ENCODE assay signal across 9 cellular contexts in genomic region chr1:110606784-110607662, GRCh38. TPM values are rescaled to one million over a fixed set of nuclear protein-coding genes. Genes with fewer than 3 reads are reported as not detected.
DNase-seq lines count a peak whose midpoint lies in the region; ATAC-seq lines count a peak whose summit lies in the region.
"Had no signal": no experiment of that assay in that cellular context is flagged by ENCODE, and none has a peak within 500 bp of the region (broad histone marks: within the 10 kb centered on the region; RNA-seq: fewer than 3 reads in every experiment).

No MANE protein-coding gene starts in this region.

- H3K36me3 Mint-ChIP-seq in activated T-helper 2 cell treated with anti-CD3 and anti-CD28 coated beads, Interferon-gamma antibody, Interleukin-2, Interleukin-4, amounts not matched to agents 10 μg/mL and 5 μg/mL and 100 μg/mL, durations not matched to agents 14 hours and 24 hours and 36 hours (ENCODE audit: low read depth): no peaks in the 10 kb centered on the region

- WGBS in right cardiac atrium: under 1% methylated on average over 93 of the region's 93 CpGs

- no peaks in the 10 kb centered on the region for H3K27me3 ChIP-seq in right cardiac atrium (ENCODE audit: control insufficient read depth, insufficient read depth)

- no peaks in the 10 kb centered on the region for H3K9me3 Mint-ChIP-seq in activated T-helper 2 cell treated with anti-CD3 and anti-CD28 coated beads, Interferon-gamma antibody, Interleukin-2, Interleukin-4, amounts not matched to agents 10 μg/mL and 5 μg/mL and 100 μg/mL, durations not matched to agents 14 hours and 24 hours and 36 hours

- H3K4me1 Mint-ChIP-seq in activated T-helper 2 cell treated with anti-CD3 and anti-CD28 coated beads, Interferon-gamma antibody, Interleukin-2, Interleukin-4, amounts not matched to agents 10 μg/mL and 5 μg/mL and 100 μg/mL, durations not matched to agents 14 hours and 24 hours and 36 hours (ENCODE audit: low read depth): peaks cover 8% of the 10 kb centered on the region

- H3K9me3 ChIP-seq in right cardiac atrium (ENCODE audit: control insufficient read depth, low read length): no peaks in the 10 kb centered on the region

- intact Hi-C loops in activated T-helper 2 cell treated with anti-CD3 and anti-CD28 coated beads, Interferon-gamma antibody, Interleukin-2, Interleukin-4, amounts not matched to agents 10 μg/mL and 5 μg/mL and 100 μg/mL, durations not matched to agents 14 hours and 24 hours and 36 hours (cut with micrococcal nuclease): no loop called here
- intact Hi-C loops in right cardiac atrium (cut with DNase I): loop anchor here in 1 of 4 donors (10.0 kb wide), 1 partner anchor 52 kb away; no protein-coding TSS in a partner anchor

- peak overlapping the region; percentile 71 for H3K4me3 Mint-ChIP-seq in activated T-helper 2 cell treated with anti-CD3 and anti-CD28 coated beads, Interferon-gamma antibody, Interleukin-2, Interleukin-4, amounts not matched to agents 10 μg/mL and 5 μg/mL and 100 μg/mL, durations not matched to agents 14 hours and 24 hours and 36 hours (ENCODE audit: low read depth)

- peaks cover 55% of the 10 kb centered on the region for H3K27me3 Mint-ChIP-seq in activated T-helper 2 cell treated with anti-CD3 and anti-CD28 coated beads, Interferon-gamma antibody, Interleukin-2, Interleukin-4, amounts not matched to agents 10 μg/mL and 5 μg/mL and 100 μg/mL, durations not matched to agents 14 hours and 24 hours and 36 hours (ENCODE audit: low read depth)

- H3K27ac ChIP-seq in right cardiac atrium (ENCODE audit: low read length): no peak overlapping the region

- H3K27ac Mint-ChIP-seq in activated T-helper 2 cell treated with anti-CD3 and anti-CD28 coated beads, Interferon-gamma antibody, Interleukin-2, Interleukin-4, amounts not matched to agents 10 μg/mL and 5 μg/mL and 100 μg/mL, durations not matched to agents 14 hours and 24 hours and 36 hours: no peak overlapping the region

- peaks cover 7% of the 10 kb centered on the region for H3K4me1 ChIP-seq in right cardiac atrium (ENCODE audit: control insufficient read depth, insufficient read depth, low read length)

- ATAC-seq in right cardiac atrium: peak; percentile 12 to 26
- no peak for ATAC-seq in GM18502 (IDR thresholded peaks at IDR 0.05; ENCODE audit: poor library complexity, unreplicated experiment)
- no peak for ATAC-seq in GM19463 (IDR thresholded peaks at IDR 0.05; ENCODE audit: unreplicated experiment)

- peak overlapping the region; percentile 56 for H3K4me3 ChIP-seq in right cardiac atrium (ENCODE audit: low read length)

- DNase-seq in NCI-H345 (lab: John Stamatoyannopoulos, UW): peak; percentile 45
- no peak for DNase-seq in NCI-H345 treated with DMSO at 0.1 percent for 48 hours (lab: John Stamatoyannopoulos, UW; ENCODE audit: unreplicated experiment)
- no peak for DNase-seq in activated T-helper 2 cell treated with anti-CD3 and anti-CD28 coated beads, Interferon-gamma antibody, Interleukin-2, Interleukin-4, amounts not matched to agents 10 μg/mL and 5 μg/mL and 100 μg/mL, durations not matched to agents 14 hours and 24 hours and 36 hours (ENCODE audit: low spot score)
- peak in 1 of 3 donors; percentile 58 for DNase-seq in right cardiac atrium
- DNase-seq in retina: peak; percentile 87
- no peak for DNase-seq in activated gamma-delta T cell (lab: John Stamatoyannopoulos, UW)
- DNase-seq: DND-41 had no signal

RNA-seq across cellular contexts. Expression of gene KCNA2, which starts 0.9 kb away (rescaled TPM):
- 0.16 and 0.21 TPM in 2 replicates for total RNA-seq in activated T-helper 2 cell treated with anti-CD3 and anti-CD28 coated beads, Interferon-gamma antibody, Interleukin-2, Interleukin-4, amounts not matched to agents 10 μg/mL and 5 μg/mL and 100 μg/mL, durations not matched to agents 14 hours and 24 hours and 36 hours
- total RNA-seq in right cardiac atrium: 1 to 10 TPM in 2 of 4 donors, under 1 TPM in 2; 0.50 to 1.5 (median 1.0) TPM
- polyA plus RNA-seq in right cardiac atrium: 0.48 TPM

Comparison
In these comparisons a context has a peak if more than half of its experiments do, and no peak if none do; other contexts are left out.
1. DNase-seq: peak in NCI-H345 (single experiment) and retina (single experiment); none in NCI-H345 treated with DMSO at 0.1 percent for 48 hours (single experiment), activated T-helper 2 cell treated with anti-CD3 and anti-CD28 coated beads, Interferon-gamma antibody, Interleukin-2, Interleukin-4, amounts not matched to agents 10 μg/mL and 5 μg/mL and 100 μg/mL, durations not matched to agents 14 hours and 24 hours and 36 hours (single experiment) and activated gamma-delta T cell (single experiment).
2. ATAC-seq: peak in right cardiac atrium (2 of 2); none in GM18502 (single experiment) and GM19463 (single experiment).